Comparison of ENCODE assay signal across 1 cellular context in the genomic region with DNA sequence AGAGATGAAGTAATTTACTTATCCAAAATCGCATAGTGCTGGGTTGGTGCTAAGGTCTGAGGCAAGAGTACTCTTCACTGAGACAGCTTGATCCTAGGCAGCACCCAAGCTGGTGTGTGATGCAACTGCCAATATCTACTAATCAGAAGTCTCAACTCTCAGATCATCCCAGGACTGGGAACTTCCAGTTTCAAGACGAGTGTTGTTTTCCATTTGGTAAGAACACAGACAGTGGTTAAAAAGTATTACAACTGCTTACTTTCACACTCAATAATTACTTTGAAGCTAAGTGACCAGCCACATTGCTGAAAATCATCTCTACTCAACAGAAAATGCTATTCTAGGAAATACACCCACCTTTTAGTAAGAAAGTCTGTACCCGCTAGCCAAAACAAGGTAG.
TF ChIP-seq lines count a peak whose summit lies in the region.

No MANE protein-coding gene starts in this region.

TF ChIP-seq in H1, 55 proteins besides CTCF, POLR2A, EP300 and RAD21 (continued from another document):
- no peak for TF ChIP-seq YY1 (IDR thresholded peaks at IDR 0.05; ENCODE audit: low read depth, low read length)
- TF ChIP-seq SP2 (IDR thresholded peaks at IDR 0.05; ENCODE audit: low read length) = no peak
- TF ChIP-seq HDAC6 (IDR thresholded peaks at IDR 0.05; ENCODE audit: low read depth, low read length) = no peak
- TF ChIP-seq, protein P1, sequence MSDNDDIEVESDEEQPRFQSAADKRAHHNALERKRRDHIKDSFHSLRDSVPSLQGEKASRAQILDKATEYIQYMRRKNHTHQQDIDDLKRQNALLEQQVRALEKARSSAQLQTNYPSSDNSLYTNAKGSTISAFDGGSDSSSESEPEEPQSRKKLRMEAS (IDR thresholded peaks at IDR 0.05) = no peak
